ENCODE assay signal across 18 cellular contexts in the genomic region with DNA sequence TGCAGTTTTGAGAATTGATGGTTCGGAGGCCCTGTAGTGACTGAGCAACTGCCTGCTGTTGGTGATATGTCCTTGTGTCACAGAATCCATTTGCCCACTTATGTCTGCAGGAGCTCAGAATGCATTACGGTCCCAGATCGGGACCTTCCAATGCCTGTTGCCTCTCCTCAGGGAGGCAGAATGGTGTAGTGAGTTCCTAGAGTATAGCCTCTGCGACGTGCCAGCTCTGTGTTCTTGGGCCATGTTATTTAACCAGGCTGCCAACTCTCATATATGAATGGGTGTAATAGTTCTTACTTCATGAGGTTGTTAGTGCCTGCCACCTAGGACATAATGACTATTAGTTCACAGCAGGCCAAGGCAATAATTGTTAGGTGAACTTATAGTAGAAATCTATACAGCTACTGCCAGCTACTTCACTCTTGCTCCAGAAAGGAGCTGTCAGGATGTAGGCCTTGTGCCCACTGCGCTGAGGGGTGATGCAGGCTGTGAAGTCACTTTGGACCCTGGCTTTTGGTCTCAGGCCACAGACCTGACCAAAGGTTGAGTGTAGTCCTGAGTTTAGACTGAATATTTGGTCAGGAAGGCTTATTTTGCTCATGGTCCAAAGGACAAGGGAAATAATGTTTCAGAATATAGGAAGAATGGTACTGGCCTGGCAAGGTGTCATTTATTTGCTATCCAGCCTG.
A peak's percentile ranks its signal among the peaks of the same experiment; 100 is the strongest.
DNase-seq lines count a peak whose midpoint lies in the region; ATAC-seq, FAIRE-seq and TF ChIP-seq lines count a peak whose summit lies in the region.
"Had no signal": no experiment of that assay in that cellular context is flagged by ENCODE, and none has a peak within 500 bp of the region (broad histone marks: within the 10 kb centered on the region; RNA-seq: fewer than 3 reads in every experiment).

No MANE protein-coding gene starts in this region.

- H3K27me3 ChIP-seq in BLaER1, result no peaks in the 10 kb centered on the region
- no peaks in the 10 kb centered on the region for H3K27me3 ChIP-seq in CD4-positive, alpha-beta memory T cell (ENCODE audit: insufficient read depth, low read length)
- H3K27me3 ChIP-seq in K562 (ENCODE audit: control insufficient read depth in 2 of 2, insufficient read depth in 2 of 2, low read length in 2 of 2), result no peaks in the 10 kb centered on the region
- H3K27me3 ChIP-seq: adrenal gland, esophagus squamous epithelium, testis had no signal

- 77% methylated on average over 6 of the region's 6 CpGs for WGBS in K562 (ENCODE audit: insufficient coverage, low coverage, missing lambda C conversion rate)

- H3K4me1 ChIP-seq in BLaER1 (peaks cover 85% of the 10 kb centered on the region), K562 (replicated peaks in 1 of 2; ENCODE audit: control insufficient read depth in 2 of 2, insufficient read depth in 2 of 2, low read length in 2 of 2) (peaks cover 0 to 3% of the 10 kb centered on the region in 2 experiments; a peak in 1 of 5 replicates)
- H3K4me1 ChIP-seq in CD4-positive, alpha-beta memory T cell (ENCODE audit: insufficient read depth, low read length), result no peaks in the 10 kb centered on the region
- H3K4me1 ChIP-seq: testis had no signal

- no peak for FAIRE-seq in K562 (lab: Jason Lieb, UNC)
- FAIRE-seq: G401.6 had no signal

- ATAC-seq in K562, result no peak
- ATAC-seq in naive thymus-derived CD8-positive, alpha-beta T cell, result no peak
- ATAC-seq in HG02981 (IDR thresholded peaks at IDR 0.05; ENCODE audit: unreplicated experiment), result no peak
- no peak for ATAC-seq in HG03432 (IDR thresholded peaks at IDR 0.05; ENCODE audit: unreplicated experiment)

- no peak for TF ChIP-seq RAD21 in K562 (CRISPR knock-in tag; conservative IDR thresholded peaks at IDR 0.05 in 1 of 2, IDR thresholded peaks at IDR 0.05 in 1 of 2)

- H3K4me2 ChIP-seq in BLaER1 (peak overlapping the region; percentile 71), K562 (ENCODE audit: insufficient read depth, low read length) (no peak overlapping the region)
- H3K4me2 ChIP-seq: PC-9 had no signal

- TF ChIP-seq CTCF in K562 (IDR thresholded peaks at IDR 0.05 in 2 of 3, conservative IDR thresholded peaks at IDR 0.05 in 1 of 3; ENCODE audit: insufficient read depth in 2 of 3, low read depth in 1 of 3, low read length in 3 of 3), result no peak

- CTCF ChIA-PET in CD4-positive, alpha-beta memory T cell (lab: Charles Lee; ENCODE audit: partially characterized antibody), result interaction anchor here (0.9 kb wide), 1 partner anchor 28 kb away, joined by 3 read pairs; no protein-coding TSS in a partner anchor
- CTCF ChIA-PET in K562 (lab: Yijun Ruan, JAX; ENCODE audit: low intra/inter-chr PET ratio), result no interaction called here

- no peak for DNase-seq in CD4-positive, alpha-beta memory T cell
- DNase-seq in K562 (ENCODE audit: extremely low read depth in 1 of 4, low spot score in 3 of 4) (no peak), NCI-H1417 (lab: John Stamatoyannopoulos, UW) (no peak)
- no peak for DNase-seq in naive thymus-derived CD8-positive, alpha-beta T cell
- DNase-seq: activated CD4-positive, CD25-positive, alpha-beta regulatory T cell treated with anti-CD3 and anti-CD28 coated beads, Interleukin-2, amount 50 U/mL, for 72 hours; esophagus squamous epithelium; HCEC 1CT; NCI-H146; NCI-H748 treated with DMSO at 0.1 percent for 48 hours; PC-9 had no signal

- peaks cover 3 to 20% (median 6%) of the 10 kb centered on the region in 4 donors for H3K4me1 Mint-ChIP-seq in CD4-positive, alpha-beta memory T cell
- H3K4me1 Mint-ChIP-seq in naive thymus-derived CD8-positive, alpha-beta T cell, result peaks cover 26 to 42% (median 37%) of the 10 kb centered on the region in 4 donors

- peaks cover 100% of the 10 kb centered on the region for H4K20me1 ChIP-seq in BLaER1
- H4K20me1 ChIP-seq in K562 (replicated peaks; ENCODE audit: control insufficient read depth, insufficient read depth, low read length), result peaks cover 9% of the 10 kb centered on the region; the same call in 1 of the 2 replicates

- H2AFZ ChIP-seq in K562 (ENCODE audit: low read depth, low read length), result no peak overlapping the region
- H2AFZ ChIP-seq: PC-9 had no signal

- H3K27ac ChIP-seq in BLaER1 (no peak overlapping the region), K562 (ENCODE audit: extremely low read depth, low read depth, low read length) (no peak overlapping the region)
- H3K27ac ChIP-seq in CD4-positive, alpha-beta memory T cell (ENCODE audit: low read depth, low read length), result no peak overlapping the region
- H3K27ac ChIP-seq: esophagus squamous epithelium, PC-9, skin epidermis, testis had no signal

- H3K9me1 ChIP-seq in K562 (ENCODE audit: control insufficient read depth, insufficient read depth, low read length), result no peaks in the 10 kb centered on the region

- H3K4me3 Mint-ChIP-seq in CD4-positive, alpha-beta memory T cell, result no peak overlapping the region
- no peak overlapping the region for H3K4me3 Mint-ChIP-seq in naive thymus-derived CD8-positive, alpha-beta T cell

- no peak for TF ChIP-seq EP300 in K562 (IDR thresholded peaks at IDR 0.05; ENCODE audit: low read length)

- H3K4me3 ChIP-seq in BLaER1 (no peak overlapping the region), K562 (no peak overlapping the region)
- H3K4me3 ChIP-seq in CD4-positive, alpha-beta memory T cell (ENCODE audit: low read length in 2 of 2), result no peak overlapping the region
- H3K4me3 ChIP-seq: adrenal gland, esophagus squamous epithelium, lung, PC-9, skin epidermis, testis had no signal

- no peaks in the 10 kb centered on the region for H3K79me2 ChIP-seq in K562 (ENCODE audit: control insufficient read depth, insufficient read depth, low read length)

- TF ChIP-seq POLR2A in K562 (conservative IDR thresholded peaks at IDR 0.05), result no peak

- intact Hi-C loops in CD4-positive, alpha-beta memory T cell (cut with micrococcal nuclease), result loop anchor here (5.0 kb wide), 1 partner anchor 47 kb away; no protein-coding TSS in a partner anchor
- intact Hi-C loops in K562 (cut with micrococcal nuclease), result no loop called here

- H3K36me3 ChIP-seq in BLaER1 (peaks cover 81% of the 10 kb centered on the region), K562 (ENCODE audit: control insufficient read depth, insufficient read depth, low read length) (peaks cover 78% of the 10 kb centered on the region)
- H3K36me3 ChIP-seq in CD4-positive, alpha-beta memory T cell (ENCODE audit: insufficient read depth, low read length), result peaks cover 45% of the 10 kb centered on the region

- peak overlapping the region; percentile 2 to 88 (median 48) for H3K27ac Mint-ChIP-seq in CD4-positive, alpha-beta memory T cell
- H3K27ac Mint-ChIP-seq in naive thymus-derived CD8-positive, alpha-beta T cell, result peak overlapping the region in 8 of 10 donors; percentile 29 to 86 (median 76)

- POLR2A ChIA-PET in CD4-positive, alpha-beta memory T cell (lab: Charles Lee; ENCODE audit: partially characterized antibody), result interaction anchor here (1.4 kb wide), 1 partner anchor 9 kb away, joined by 5 read pairs; no protein-coding TSS in a partner anchor
- POLR2A ChIA-PET in K562 (lab: Yijun Ruan, JAX), result interaction anchor here (0.6 to 1.4 kb wide), 3 partner anchors 108 to 187 kb away, joined by 3 read pairs; no protein-coding TSS in a partner anchor
- POLR2A ChIA-PET in naive thymus-derived CD8-positive, alpha-beta T cell (lab: Charles Lee), result no interaction called here

- H3K9me3 Mint-ChIP-seq in CD4-positive, alpha-beta memory T cell, result peaks cover 0 to 2% (median 0%) of the 10 kb centered on the region in 8 donors
- H3K9me3 Mint-ChIP-seq in naive thymus-derived CD8-positive, alpha-beta T cell, result no peaks in the 10 kb centered on the region

- peaks cover 25 to 72% of the 10 kb centered on the region in 2 donors for H3K36me3 Mint-ChIP-seq in CD4-positive, alpha-beta memory T cell
- peaks cover 0 to 64% (median 10%) of the 10 kb centered on the region in 3 donors for H3K36me3 Mint-ChIP-seq in naive thymus-derived CD8-positive, alpha-beta T cell

- in situ Hi-C loops in K562 (cut with MboI), result no loop called here

- no peaks in the 10 kb centered on the region for H3K9me3 ChIP-seq in BLaER1
- no peaks in the 10 kb centered on the region for H3K9me3 ChIP-seq in CD4-positive, alpha-beta memory T cell (ENCODE audit: control insufficient read depth in 1 of 2, low read length in 2 of 2)
- no peaks in the 10 kb centered on the region for H3K9me3 ChIP-seq in K562 (replicated peaks; ENCODE audit: control insufficient read depth, insufficient read depth, low read depth, low read length)
- H3K9me3 ChIP-seq: adrenal gland, esophagus squamous epithelium, testis had no signal

- no peaks in the 10 kb centered on the region for H3K27me3 Mint-ChIP-seq in CD4-positive, alpha-beta memory T cell
- H3K27me3 Mint-ChIP-seq in naive thymus-derived CD8-positive, alpha-beta T cell, result no peaks in the 10 kb centered on the region

- BruUV-seq in K562 (replicated peaks; lab: Mats Ljungman, UMichigan), result no TSS peak

- H3K9ac ChIP-seq in BLaER1, result no peak overlapping the region
- no peak overlapping the region for H3K9ac ChIP-seq in K562 (ENCODE audit: insufficient read depth in 1 of 2, low read depth in 2 of 2, low read length in 2 of 2)

TF ChIP-seq in K562, 482 proteins besides CTCF, POLR2A, EP300 and RAD21 (continues in another document):
- TF ChIP-seq, protein P1, sequence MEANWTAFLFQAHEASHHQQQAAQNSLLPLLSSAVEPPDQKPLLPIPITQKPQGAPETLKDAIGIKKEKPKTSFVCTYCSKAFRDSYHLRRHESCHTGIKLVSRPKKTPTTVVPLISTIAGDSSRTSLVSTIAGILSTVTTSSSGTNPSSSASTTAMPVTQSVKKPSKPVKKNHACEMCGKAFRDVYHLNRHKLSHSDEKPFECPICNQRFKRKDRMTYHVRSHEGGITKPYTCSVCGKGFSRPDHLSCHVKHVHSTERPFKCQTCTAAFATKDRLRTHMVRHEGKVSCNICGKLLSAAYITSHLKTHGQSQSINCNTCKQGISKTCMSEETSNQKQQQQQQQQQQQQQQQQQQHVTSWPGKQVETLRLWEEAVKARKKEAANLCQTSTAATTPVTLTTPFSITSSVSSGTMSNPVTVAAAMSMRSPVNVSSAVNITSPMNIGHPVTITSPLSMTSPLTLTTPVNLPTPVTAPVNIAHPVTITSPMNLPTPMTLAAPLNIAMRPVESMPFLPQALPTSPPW (CRISPR knock-in tag; IDR thresholded peaks at IDR 0.05), result no peak
- TF ChIP-seq, protein P2, sequence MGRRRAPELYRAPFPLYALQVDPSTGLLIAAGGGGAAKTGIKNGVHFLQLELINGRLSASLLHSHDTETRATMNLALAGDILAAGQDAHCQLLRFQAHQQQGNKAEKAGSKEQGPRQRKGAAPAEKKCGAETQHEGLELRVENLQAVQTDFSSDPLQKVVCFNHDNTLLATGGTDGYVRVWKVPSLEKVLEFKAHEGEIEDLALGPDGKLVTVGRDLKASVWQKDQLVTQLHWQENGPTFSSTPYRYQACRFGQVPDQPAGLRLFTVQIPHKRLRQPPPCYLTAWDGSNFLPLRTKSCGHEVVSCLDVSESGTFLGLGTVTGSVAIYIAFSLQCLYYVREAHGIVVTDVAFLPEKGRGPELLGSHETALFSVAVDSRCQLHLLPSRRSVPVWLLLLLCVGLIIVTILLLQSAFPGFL (CRISPR knock-in tag; IDR thresholded peaks at IDR 0.05), result no peak
- peak; percentile 7 for TF ChIP-seq POLR2B (IDR thresholded peaks at IDR 0.05; ENCODE audit: low read depth, partially characterized antibody)
- no peak for TF ChIP-seq NONO (IDR thresholded peaks at IDR 0.05; ENCODE audit: low read depth in 2 of 2, low read length in 1 of 2)
